ENCODE assay signal across 11 cellular contexts in the genomic region with DNA sequence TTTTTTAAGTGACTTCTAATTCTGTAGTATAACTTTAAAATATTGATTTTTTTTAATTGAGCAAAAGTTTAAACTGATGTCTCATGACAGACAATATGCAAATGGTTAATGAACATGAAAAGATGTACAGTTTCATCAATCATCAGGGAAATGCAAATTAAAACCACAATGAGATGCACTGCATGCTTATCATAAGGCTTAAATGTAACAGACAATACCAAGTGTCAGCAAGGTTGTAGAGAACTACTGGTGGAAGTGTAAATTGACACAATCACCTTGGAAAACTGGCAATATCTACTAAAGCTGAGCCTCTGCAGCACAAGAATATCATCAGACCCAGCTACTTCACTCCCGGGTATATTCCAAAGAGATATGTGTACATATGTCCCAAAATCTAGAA.
"Had no signal": no experiment of that assay in that cellular context is flagged by ENCODE, and none has a peak within 500 bp of the region (broad histone marks: within the 10 kb centered on the region; RNA-seq: fewer than 3 reads in every experiment).

No MANE protein-coding gene starts in this region.

- H3K4me2 ChIP-seq: GM23338 had no signal

- H2AFZ ChIP-seq: GM23248, GM23338 had no signal

- H3K9me3 ChIP-seq: HAP-1 had no signal

- DNase-seq: GM23248, GOT3, H7, H9, HCEC 1CT, HFFc6 had no signal

- H3K27ac ChIP-seq: GM23248 had no signal

- ATAC-seq: GM23338, HCT116 had no signal

- FAIRE-seq: H1, H54 had no signal

- H3K36me3 ChIP-seq: HAP-1 had no signal

- H3K4me3 ChIP-seq: GM23248, GM23338, HAP-1 had no signal

- H3K4me1 ChIP-seq: HAP-1 had no signal

- H3K9ac ChIP-seq: GM23248 had no signal
